Comparison of ENCODE assay signal across 20 cellular contexts in genomic region chr17:62727916-62728672, GRCh38.
DNase-seq lines count a peak whose midpoint lies in the region; ATAC-seq, FAIRE-seq and TF ChIP-seq lines count a peak whose summit lies in the region.
"Had no signal": no experiment of that assay in that cellular context is flagged by ENCODE, and none has a peak within 500 bp of the region (broad histone marks: within the 10 kb centered on the region; RNA-seq: fewer than 3 reads in every experiment).

No MANE protein-coding gene starts in this region.

- no peak overlapping the region for H2AK5ac ChIP-seq in H9 (ENCODE audit: insufficient read length, low read length)

- TF ChIP-seq CTCF in D721Med (IDR thresholded peaks at IDR 0.05; ENCODE audit: insufficient read depth, missing control alignments) (peak; percentile 13), H9 (conservative IDR thresholded peaks at IDR 0.05) (peak; percentile 44; the same call in 2 of the 3 replicates), glutamatergic neuron (IDR thresholded peaks at IDR 0.05; ENCODE audit: partially characterized antibody, unreplicated experiment) (no peak)

- no peak overlapping the region for H3K56ac ChIP-seq in H9 (ENCODE audit: insufficient read length, low read depth, low read length)

- H3K9me3 ChIP-seq in H9 (ENCODE audit: control insufficient read depth, low read depth, low read length): no peaks in the 10 kb centered on the region
- H3K9me3 ChIP-seq: left lung, thoracic aorta had no signal

- no peak overlapping the region for H4K91ac ChIP-seq in H9 (ENCODE audit: insufficient read length, low read depth, low read length)

- H3K79me1 ChIP-seq in H9 (ENCODE audit: insufficient read depth, low read depth, low read length, poor library complexity, severe bottlenecking): no peaks in the 10 kb centered on the region

- H3K4me2 ChIP-seq in H9 (ENCODE audit: insufficient read depth, insufficient read length, low read length): no peak overlapping the region

- no peak overlapping the region for H3K18ac ChIP-seq in H9 (ENCODE audit: insufficient read length, low read depth, low read length)

- H3K9me3 Mint-ChIP-seq in H9: peaks cover 0 to 12% of the 10 kb centered on the region in 2 experiments; a peak in 2 of 5 replicates
- H3K9me3 Mint-ChIP-seq in glutamatergic neuron (ENCODE audit: unreplicated experiment): no peaks in the 10 kb centered on the region
- no peaks in the 10 kb centered on the region for H3K9me3 Mint-ChIP-seq in T-cell
- H3K9me3 Mint-ChIP-seq: CD8-positive, alpha-beta T cell; naive thymus-derived CD8-positive, alpha-beta T cell had no signal

- no peak overlapping the region for H3K4ac ChIP-seq in H9 (ENCODE audit: low read depth, low read length)

- FAIRE-seq in D721Med (lab: Jason Lieb, UNC) (no peak), GM12892 (lab: Jason Lieb, UNC) (no peak)
- FAIRE-seq: G401.6, GM18507, TTC549 had no signal

- H3K27me3 ChIP-seq in H9 (ENCODE audit: insufficient read depth, low read length): no peaks in the 10 kb centered on the region

- no peak overlapping the region for H3T11ph ChIP-seq in H9 (ENCODE audit: low read length)

- ATAC-seq in T-cell (replicated peaks in 1 of 4) (no peak), GM21381 (IDR thresholded peaks at IDR 0.05; ENCODE audit: unreplicated experiment) (no peak)
- ATAC-seq: CD8-positive, alpha-beta T cell; left lung; naive thymus-derived CD8-positive, alpha-beta T cell had no signal

- CTCF ChIA-PET in T-cell (lab: Charles Lee): interaction anchor here in 1 of 2 donors (0.5 kb wide), 1 partner anchor 546 kb away, joined by 4 read pairs; no protein-coding TSS in a partner anchor

- no peak overlapping the region for H2BK5ac ChIP-seq in H9 (ENCODE audit: insufficient read length, low read length)

- H3K23me2 ChIP-seq in H9 (ENCODE audit: insufficient read length, low read depth, low read length, poor library complexity, severe bottlenecking): no peaks in the 10 kb centered on the region

- H3K27me3 Mint-ChIP-seq in H9 (ENCODE audit: low read depth): no peaks in the 10 kb centered on the region; the same call in 1 of the 2 replicates
- H3K27me3 Mint-ChIP-seq in glutamatergic neuron (ENCODE audit: unreplicated experiment): peaks cover 2% of the 10 kb centered on the region
- no peaks in the 10 kb centered on the region for H3K27me3 Mint-ChIP-seq in T-cell

- H3K27ac ChIP-seq in H9 (ENCODE audit: insufficient read length, low read depth, low read length): no peak overlapping the region
- H3K27ac ChIP-seq: left lung, thoracic aorta had no signal

- DNase-seq in D721Med (ENCODE audit: insufficient read length, low spot score) (no peak), H9 (peak; percentile 54), OCI-M1 (lab: John Stamatoyannopoulos, UW) (peak; percentile 5), glutamatergic neuron (peak; percentile 45), T-cell (no peak), GM12892 (ENCODE audit: insufficient read length) (no peak)
- DNase-seq: activated CD4-positive, alpha-beta T cell treated with anti-CD3 and anti-CD28 coated beads, Interleukin-2, amount 50 U/mL, for 4 hours; CD8-positive, alpha-beta T cell; left lung; naive thymus-derived CD8-positive, alpha-beta T cell; NCI-H1105 treated with DMSO at 0.1 percent for 48 hours; NCI-H510A treated with DMSO at 0.1 percent for 48 hours; retina; stimulated activated CD4-positive, alpha-beta T cell treated with anti-CD3 and anti-CD28 coated beads, Interleukin-1b, Interleukin-23, amount 100 ng/mL, for 48 hours had no signal

- H3K36me3 Mint-ChIP-seq in H9 (ENCODE audit: insufficient read depth in 1 of 3, low read depth in 3 of 3): peaks cover 0 to 11% (median 3%) of the 10 kb centered on the region in 3 experiments; a peak in 2 of 7 replicates
- no peaks in the 10 kb centered on the region for H3K36me3 Mint-ChIP-seq in glutamatergic neuron (ENCODE audit: unreplicated experiment)
- H3K36me3 Mint-ChIP-seq in T-cell: no peaks in the 10 kb centered on the region
- H3K36me3 Mint-ChIP-seq: CD8-positive, alpha-beta T cell had no signal

- no peak overlapping the region for H3K14ac ChIP-seq in H9 (ENCODE audit: insufficient read depth, low read length)

- H3K4me3 Mint-ChIP-seq in H9 (no peak overlapping the region), glutamatergic neuron (ENCODE audit: unreplicated experiment) (no peak overlapping the region), T-cell (no peak overlapping the region)
- H3K4me3 Mint-ChIP-seq: CD8-positive, alpha-beta T cell; IgD-negative memory B cell; naive thymus-derived CD8-positive, alpha-beta T cell had no signal

- H4K8ac ChIP-seq in H9 (replicated peaks; ENCODE audit: insufficient read length, low read depth, low read length): no peak overlapping the region

- whole genome bisulfite sequencing in H9 (ENCODE audit: extremely low coverage, insufficient read length, low lambda C conversion rate): no CpG with 5 or more reads among the region's 6 CpGs

- no peak overlapping the region for H3K23ac ChIP-seq in H9 (ENCODE audit: insufficient read length, low read depth, low read length)

- no peak overlapping the region for H2BK15ac ChIP-seq in H9 (ENCODE audit: low read depth, low read length)

- peaks cover 24 to 26% of the 10 kb centered on the region in 2 experiments for H3K4me1 Mint-ChIP-seq in H9
- peaks cover 34% of the 10 kb centered on the region for H3K4me1 Mint-ChIP-seq in glutamatergic neuron (ENCODE audit: low read depth, unreplicated experiment)
- peaks cover 23 to 30% (median 23%) of the 10 kb centered on the region in 3 donors for H3K4me1 Mint-ChIP-seq in T-cell

- no peak overlapping the region for H2BK12ac ChIP-seq in H9 (ENCODE audit: insufficient read length, low read depth, low read length)

- no peaks in the 10 kb centered on the region for H4K20me1 ChIP-seq in H9 (ENCODE audit: control insufficient read depth, insufficient read depth, insufficient read length)

- H3K9ac ChIP-seq in H9 (ENCODE audit: extremely low read depth, insufficient read length, low read length): no peak overlapping the region

- no peak overlapping the region for H4K5ac ChIP-seq in H9 (ENCODE audit: insufficient read length, low read depth, low read length)

- POLR2A ChIA-PET in T-cell (lab: Charles Lee): no interaction called here

- no peak overlapping the region for H2BK120ac ChIP-seq in H9 (ENCODE audit: low read depth, low read length, poor library complexity, severe bottlenecking)

- H3K27ac Mint-ChIP-seq in H9: peak overlapping the region in 1 of 3 experiments; percentile 52; a peak in 2 of 7 replicates
- no peak overlapping the region for H3K27ac Mint-ChIP-seq in glutamatergic neuron (ENCODE audit: unreplicated experiment)
- H3K27ac Mint-ChIP-seq in T-cell: no peak overlapping the region
- H3K27ac Mint-ChIP-seq: CD8-positive, alpha-beta T cell had no signal

- H2AFZ ChIP-seq in H9 (ENCODE audit: low read length): no peak overlapping the region

- H3K4me1 ChIP-seq in H9 (ENCODE audit: insufficient read depth, low read length): no peaks in the 10 kb centered on the region
- H3K4me1 ChIP-seq: left lung had no signal

- no peak for TF ChIP-seq POLR2A in GM12892 (IDR thresholded peaks at IDR 0.05; ENCODE audit: low read depth, low read length)

- no peak overlapping the region for H2BK20ac ChIP-seq in H9 (ENCODE audit: low read depth, low read length, poor library complexity, severe bottlenecking)

- no peaks in the 10 kb centered on the region for H3K79me2 ChIP-seq in H9 (ENCODE audit: insufficient read depth, low read length)

Comparison
In these comparisons a context has a peak if more than half of its experiments do, and no peak if none do; other contexts are left out.
1. DNase-seq: peak in H9 (single experiment), OCI-M1 (single experiment) and glutamatergic neuron (single experiment); none in D721Med (single experiment), T-cell (0 of 34) and GM12892 (single experiment).